21 cellular contexts compared by ENCODE assay signal in genomic region chr1:51168946-51169345, GRCh38.
DNase-seq lines count a peak whose midpoint lies in the region; ATAC-seq, FAIRE-seq and TF ChIP-seq lines count a peak whose summit lies in the region.
"Had no signal": no experiment of that assay in that cellular context is flagged by ENCODE, and none has a peak within 500 bp of the region (broad histone marks: within the 10 kb centered on the region; RNA-seq: fewer than 3 reads in every experiment).

No MANE protein-coding gene starts in this region.

- intact Hi-C loops in spleen (cut with DNase I; ENCODE audit: low total_unique reads), result no loop called here

- H3K36me3 ChIP-seq in skeletal muscle satellite cell (ENCODE audit: insufficient read depth, low read length) (no peaks in the 10 kb centered on the region), spleen (no peaks in the 10 kb centered on the region)
- H3K36me3 ChIP-seq: BE2C had no signal

- ATAC-seq in GM21526 (IDR thresholded peaks at IDR 0.05; ENCODE audit: low FRiP score, unreplicated experiment), result no peak
- ATAC-seq: A549, Right ventricle myocardium inferior had no signal

- TF ChIP-seq CTCF in D721Med (IDR thresholded peaks at IDR 0.05; ENCODE audit: insufficient read depth, missing control alignments), result no peak
- no peak for TF ChIP-seq CTCF in spleen (IDR thresholded peaks at IDR 0.05 in 8 of 11, conservative IDR thresholded peaks at IDR 0.05 in 3 of 11)

- H3K4me1 ChIP-seq in skeletal muscle satellite cell (ENCODE audit: control insufficient read depth, insufficient read depth, low read length) (peaks cover 6% of the 10 kb centered on the region), spleen (peaks cover 0 to 16% (median 3%) of the 10 kb centered on the region in 6 donors)
- H3K4me1 ChIP-seq: BE2C had no signal

- H3K4me3 ChIP-seq in skeletal muscle satellite cell (ENCODE audit: low read length) (no peak overlapping the region), spleen (no peak overlapping the region)
- H3K4me3 ChIP-seq: A549 had no signal

- peak overlapping the region; percentile 54 for H3K4me2 ChIP-seq in skeletal muscle satellite cell (ENCODE audit: low read length)
- H3K4me2 ChIP-seq: A549 had no signal

- H3K27ac ChIP-seq in spleen, result no peak overlapping the region
- H3K27ac ChIP-seq: A549 had no signal

- FAIRE-seq in D721Med (lab: Jason Lieb, UNC), result peak; percentile 85
- FAIRE-seq: A549 had no signal

- DNase-seq in D721Med (ENCODE audit: insufficient read length, low spot score) (peak; percentile 36), LHCN-M2 (ENCODE audit: low read depth) (peak; percentile 87), fibroblast of peridontal ligament (ENCODE audit: extremely low read depth) (peak; percentile 11), spleen (no peak)
- no peak for DNase-seq in stimulated activated CD4-positive, alpha-beta T cell treated with anti-CD3 and anti-CD28 coated beads, Interleukin-1b, Interleukin-23, amount 100 ng/mL, for 48 hours
- DNase-seq: BE2C, DMS153, EL, GF-D8, H7, Kasumi-1, NCI-H1092, NCI-H1436 treated with DMSO at 0.1 percent for 48 hours, NCI-H1930, NCI-H2227 treated with DMSO at 0.1 percent for 48 hours, NCI-H510A, NCI-H774 had no signal

- WGBS in spleen, 5 donors, result 91 to 97% (median 95%) methylated on average over 4 of the region's 4 CpGs

- no peak overlapping the region for H3K9ac ChIP-seq in skeletal muscle satellite cell (ENCODE audit: low read depth, low read length)

- no peaks in the 10 kb centered on the region for H3K27me3 ChIP-seq in skeletal muscle satellite cell (ENCODE audit: control insufficient read depth, insufficient read depth, low read length)
- H3K27me3 ChIP-seq in spleen (replicated peaks in 1 of 7), result no peaks in the 10 kb centered on the region
- H3K27me3 ChIP-seq: BE2C had no signal

- no peaks in the 10 kb centered on the region for H3K9me3 ChIP-seq in skeletal muscle satellite cell (replicated peaks; ENCODE audit: low read length)
- peaks cover 0 to 3% (median 0%) of the 10 kb centered on the region in 8 donors for H3K9me3 ChIP-seq in spleen
- H3K9me3 ChIP-seq: BE2C had no signal

- TF ChIP-seq POLR2A in spleen (IDR thresholded peaks at IDR 0.05), result no peak

Comparison
In these comparisons a context has a peak if more than half of its experiments do, and no peak if none do; other contexts are left out.
1. DNase-seq: peak in D721Med (single experiment), LHCN-M2 (single experiment) and fibroblast of peridontal ligament (single experiment); none in spleen (single experiment) and stimulated activated CD4-positive, alpha-beta T cell treated with anti-CD3 and anti-CD28 coated beads, Interleukin-1b, Interleukin-23, amount 100 ng/mL, for 48 hours (single experiment).